ENCODE assay signal across 8 cellular contexts in genomic region chr15:40382580-40383456, GRCh38. TPM values are rescaled to one million over a fixed set of nuclear protein-coding genes. Genes with fewer than 3 reads are reported as not detected.
DNase-seq lines count a peak whose midpoint lies in the region; ATAC-seq lines count a peak whose summit lies in the region.

TSS of gene KNSTRN (plus strand) at chr15:40382721. CDS start at chr15:40382836, 115 bp downstream.

- H3K4me3 ChIP-seq in SK-N-MC, result peak within 1 kb of the TSS; percentile 92

- H3K36me3 Mint-ChIP-seq in activated naive CD4-positive, alpha-beta T cell treated with anti-CD3 and anti-CD28 coated beads for 36 hours (ENCODE audit: low read depth), result peaks cover 27% of the 10 kb centered on the region

- H3K4me1 Mint-ChIP-seq in activated naive CD4-positive, alpha-beta T cell treated with anti-CD3 and anti-CD28 coated beads for 36 hours (ENCODE audit: low read depth), result peaks cover 18% of the 10 kb centered on the region

- CTCF ChIA-PET in activated naive CD4-positive, alpha-beta T cell treated with anti-CD3 and anti-CD28 coated beads for 36 hours (lab: Charles Lee), result interaction anchor here (0.6 to 1.9 kb wide), 13 partner anchors 11 to 170 kb away, joined by 3 to 7 read pairs (median 3); no protein-coding TSS in a partner anchor

- no peaks in the 10 kb centered on the region for H3K27me3 Mint-ChIP-seq in activated naive CD4-positive, alpha-beta T cell treated with anti-CD3 and anti-CD28 coated beads for 36 hours (ENCODE audit: low read depth)

- H3K27ac Mint-ChIP-seq in activated naive CD4-positive, alpha-beta T cell treated with anti-CD3 and anti-CD28 coated beads for 36 hours, result peak within 1 kb of the TSS; percentile 72

- ATAC-seq in HG02571 (IDR thresholded peaks at IDR 0.05; ENCODE audit: unreplicated experiment), result peak; percentile 92

- peak; percentile 81 for DNase-seq in GM04504 (ENCODE audit: low read depth)
- peak; percentile 81 for DNase-seq in NCI-H1048 (lab: John Stamatoyannopoulos, UW)
- DNase-seq in SK-N-MC (ENCODE audit: low read depth, low spot score), result peak; percentile 70
- DNase-seq in activated naive CD4-positive, alpha-beta T cell treated with anti-CD3 and anti-CD28 coated beads for 36 hours, result peak; percentile 97
- peak; percentile 91 for DNase-seq in globus pallidus (ENCODE audit: low spot score)
- peak in 55 of 56 donors; percentile 27 to 95 (median 79) for DNase-seq in nucleus accumbens (lab: John Stamatoyannopoulos, UW)
- DNase-seq in superior temporal gyrus (ENCODE audit: extremely low spot score), result peak; percentile 96

- peak within 1 kb of the TSS; percentile 93 for H3K9ac ChIP-seq in SK-N-MC (ENCODE audit: insufficient read length)

- H3K9me3 ChIP-seq in SK-N-MC (ENCODE audit: low read depth, low read length), result no peaks in the 10 kb centered on the region

- H3K4me3 Mint-ChIP-seq in activated naive CD4-positive, alpha-beta T cell treated with anti-CD3 and anti-CD28 coated beads for 36 hours, result peak within 1 kb of the TSS; percentile 94

- H3K36me3 ChIP-seq in SK-N-MC (ENCODE audit: insufficient read depth, low read length), result peaks cover 34% of the 10 kb centered on the region

- peak within 1 kb of the TSS; percentile 68 for H3K27ac ChIP-seq in SK-N-MC

- no peaks in the 10 kb centered on the region for H3K9me3 Mint-ChIP-seq in activated naive CD4-positive, alpha-beta T cell treated with anti-CD3 and anti-CD28 coated beads for 36 hours

- intact Hi-C loops in activated naive CD4-positive, alpha-beta T cell treated with anti-CD3 and anti-CD28 coated beads for 36 hours (cut with micrococcal nuclease), result loop anchor here (1.0 to 5.0 kb wide), 5 partner anchors 15 to 424 kb away; partner anchors contain the start of genes DISP2, DNAJC17, IVD and ZFYVE19

RNA-seq across cellular contexts. Expression of gene KNSTRN, which starts in this region (rescaled TPM):
- total RNA-seq in activated naive CD4-positive, alpha-beta T cell treated with anti-CD3 and anti-CD28 coated beads for 36 hours, result 10 to 100 TPM; 60.7 to 62.1 TPM

Comparison
In these comparisons a context has a peak if more than half of its experiments do, and no peak if none do; other contexts are left out.
1. Peak in every context shown above with its lines: DNase-seq, ATAC-seq, H3K4me3 ChIP-seq and H3K27ac ChIP-seq.